Comparison of ENCODE assay signal across 22 cellular contexts in the genomic region with DNA sequence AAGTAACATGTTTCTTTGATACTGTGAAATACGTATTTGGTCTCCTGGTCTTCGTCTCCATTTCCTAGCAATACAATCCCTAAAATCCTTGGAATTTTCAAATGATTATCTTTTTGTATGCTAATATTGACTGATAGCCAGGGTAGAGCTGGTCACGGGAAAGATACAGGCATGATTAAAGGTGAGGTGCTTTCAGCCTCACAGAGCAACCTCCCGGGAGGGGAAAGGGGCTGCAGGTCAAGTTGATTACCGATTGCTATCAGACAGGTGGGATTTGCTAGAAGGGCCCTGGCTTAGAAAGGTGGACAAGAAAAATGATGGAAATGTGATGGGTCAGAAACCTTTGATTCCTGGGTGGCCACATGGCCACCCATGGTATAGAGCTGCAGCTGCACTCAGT. TPM values are rescaled to one million over a fixed set of nuclear protein-coding genes. Genes with fewer than 3 reads are reported as not detected.
DNase-seq lines count a peak whose midpoint lies in the region; ATAC-seq and TF ChIP-seq lines count a peak whose summit lies in the region.
"Had no signal": no experiment of that assay in that cellular context is flagged by ENCODE, and none has a peak within 500 bp of the region (broad histone marks: within the 10 kb centered on the region; RNA-seq: fewer than 3 reads in every experiment).

No MANE protein-coding gene starts in this region.

- ATAC-seq in GM23338 (peak; percentile 32), HG02885 (IDR thresholded peaks at IDR 0.05; ENCODE audit: poor library complexity, unreplicated experiment) (no peak), HG03354 (IDR thresholded peaks at IDR 0.05; ENCODE audit: poor library complexity, severe bottlenecking, unreplicated experiment) (no peak)
- no peak for ATAC-seq in effector memory CD8-positive, alpha-beta T cell (replicated peaks)
- ATAC-seq in naive thymus-derived CD8-positive, alpha-beta T cell: peak; percentile 1 to 12
- ATAC-seq: Panc1, Right ventricle myocardium inferior had no signal

- intact Hi-C loops in PC-9 (cut with micrococcal nuclease; ENCODE audit: unreplicated experiment): loop anchor here (10.0 kb wide), 2 partner anchors 703 to 1173 kb away; no protein-coding TSS in a partner anchor

- H3K4me3 Mint-ChIP-seq in GM23338: no peak overlapping the region
- peak overlapping the region; percentile 22 to 62 for H3K4me3 Mint-ChIP-seq in effector memory CD8-positive, alpha-beta T cell
- H3K4me3 Mint-ChIP-seq in naive thymus-derived CD8-positive, alpha-beta T cell: peak overlapping the region in 6 of 10 donors; percentile 1 to 70 (median 20)

- CTCF ChIA-PET in PC-9 (lab: Charles Lee): interaction anchor here (1.1 kb wide), 1 partner anchor 549 kb away, joined by 5 read pairs; no protein-coding TSS in a partner anchor
- CTCF ChIA-PET in RWPE1 (lab: Yijun Ruan, JAX): interaction anchor here (0.8 kb wide), 1 partner anchor 549 kb away, joined by 3 read pairs; no protein-coding TSS in a partner anchor

- no peak overlapping the region for H3K27ac Mint-ChIP-seq in GM23338
- H3K27ac Mint-ChIP-seq in effector memory CD8-positive, alpha-beta T cell: peak overlapping the region; percentile 91 to 97
- H3K27ac Mint-ChIP-seq in naive thymus-derived CD8-positive, alpha-beta T cell: peak overlapping the region in 7 of 10 donors; percentile 4 to 87 (median 53)

- H3K4me3 ChIP-seq in GM23338 (no peak overlapping the region), SK-N-MC (no peak overlapping the region), PC-9 (no peak overlapping the region)
- H3K4me3 ChIP-seq: HAP-1, MG63 had no signal

- H3K27ac ChIP-seq in GM23338 (ENCODE audit: low read depth): no peak overlapping the region
- peak overlapping the region; percentile 92 for H3K27ac ChIP-seq in SK-N-MC
- H3K27ac ChIP-seq in PC-9: no peak overlapping the region
- no peak overlapping the region for H3K27ac ChIP-seq in RWPE1
- H3K27ac ChIP-seq: C4-2B had no signal

- peaks cover 24% of the 10 kb centered on the region for H3K36me3 Mint-ChIP-seq in GM23338 (ENCODE audit: low read depth)
- peaks cover 100% of the 10 kb centered on the region for H3K36me3 Mint-ChIP-seq in effector memory CD8-positive, alpha-beta T cell (ENCODE audit: insufficient read depth)
- H3K36me3 Mint-ChIP-seq in naive thymus-derived CD8-positive, alpha-beta T cell: peaks cover 0 to 51% (median 27%) of the 10 kb centered on the region in 3 donors

- H3K4me1 Mint-ChIP-seq in GM23338: peaks cover 14% of the 10 kb centered on the region; the same call in 2 of the 3 replicates
- peaks cover 11 to 16% of the 10 kb centered on the region in 2 donors for H3K4me1 Mint-ChIP-seq in effector memory CD8-positive, alpha-beta T cell (ENCODE audit: low read depth in 2 of 2)
- peaks cover 5 to 38% (median 23%) of the 10 kb centered on the region in 4 donors for H3K4me1 Mint-ChIP-seq in naive thymus-derived CD8-positive, alpha-beta T cell

- no peaks in the 10 kb centered on the region; the same call in 2 of the 3 replicates for H3K9me3 Mint-ChIP-seq in GM23338
- no peaks in the 10 kb centered on the region for H3K9me3 Mint-ChIP-seq in effector memory CD8-positive, alpha-beta T cell
- no peaks in the 10 kb centered on the region for H3K9me3 Mint-ChIP-seq in naive thymus-derived CD8-positive, alpha-beta T cell

- no peaks in the 10 kb centered on the region for H3K27me3 ChIP-seq in GM23338 (ENCODE audit: insufficient read depth)
- no peaks in the 10 kb centered on the region for H3K27me3 ChIP-seq in PC-9 (ENCODE audit: insufficient read depth, low read depth)
- H3K27me3 ChIP-seq: MG63 had no signal

- no peaks in the 10 kb centered on the region for H3K79me2 ChIP-seq in GM23338 (replicated peaks; ENCODE audit: insufficient read depth)
- no peaks in the 10 kb centered on the region for H3K79me2 ChIP-seq in PC-9 (ENCODE audit: low read depth)

- H3F3A ChIP-seq in GM23338 (replicated peaks; ENCODE audit: low read depth) (no peaks in the 10 kb centered on the region), PC-9 (ENCODE audit: insufficient read depth, low read depth) (peaks cover 12% of the 10 kb centered on the region; the same call in 1 of the 2 replicates)

- H3K4me1 ChIP-seq in GM23338 (ENCODE audit: insufficient read depth) (no peaks in the 10 kb centered on the region; the same call in none of the 2 replicates), PC-9 (replicated peaks; ENCODE audit: insufficient read depth) (peaks cover 21% of the 10 kb centered on the region)
- H3K4me1 ChIP-seq: HAP-1 had no signal

- BruUV-seq in PC-9 (replicated peaks; lab: Mats Ljungman, UMichigan): no TSS peak

- DNase-seq in GM23338 (ENCODE audit: low spot score) (no peak), SK-N-MC (ENCODE audit: low read depth, low spot score) (no peak), PC-9 (no peak), RWPE1 (ENCODE audit: low spot score) (no peak)
- DNase-seq in effector memory CD8-positive, alpha-beta T cell: no peak
- peak in 4 of 10 donors; percentile 24 to 33 (median 33) for DNase-seq in naive thymus-derived CD8-positive, alpha-beta T cell
- DNase-seq: ACHN, COR-L47, IMR-90, Kasumi-1, MG63, NCI-H1048, NCI-H1436 treated with DMSO at 0.1 percent for 48 hours, NCI-H2029, NCI-H2171, NCI-H526 had no signal

- H3K9me2 ChIP-seq in GM23338 (ENCODE audit: insufficient read depth) (no peaks in the 10 kb centered on the region), PC-9 (ENCODE audit: insufficient read depth) (no peaks in the 10 kb centered on the region)

- H3K4me2 ChIP-seq in GM23338 (no peak overlapping the region), PC-9 (no peak overlapping the region)

- H4K20me1 ChIP-seq in GM23338 (replicated peaks; ENCODE audit: insufficient read depth) (no peaks in the 10 kb centered on the region), PC-9 (ENCODE audit: insufficient read depth) (0 out of 2 replicates have a peak, but pooled peaks cover 5% of the 10 kb centered on the region)

- H3K36me3 ChIP-seq in GM23338 (ENCODE audit: insufficient read depth): peaks cover 4% of the 10 kb centered on the region; the same call in 1 of the 2 replicates
- H3K36me3 ChIP-seq in SK-N-MC (ENCODE audit: insufficient read depth, low read length): peaks cover 58% of the 10 kb centered on the region
- peaks cover 9% of the 10 kb centered on the region; the same call in 1 of the 2 replicates for H3K36me3 ChIP-seq in PC-9 (ENCODE audit: low read depth)
- H3K36me3 ChIP-seq: HAP-1 had no signal

- TF ChIP-seq CTCF in GM23338 (conservative IDR thresholded peaks at IDR 0.05; ENCODE audit: low read depth in 2 of 2) (no peak), PC-9 (conservative IDR thresholded peaks at IDR 0.05) (no peak), RWPE1 (conservative IDR thresholded peaks at IDR 0.05; ENCODE audit: low read depth) (no peak)

- POLR2A ChIA-PET in naive thymus-derived CD8-positive, alpha-beta T cell (lab: Charles Lee): interaction anchor here (0.6 to 0.8 kb wide), 2 partner anchors 71 to 549 kb away, joined by 3 read pairs; no protein-coding TSS in a partner anchor
- POLR2A ChIA-PET in PC-9 (lab: Charles Lee; ENCODE audit: unreplicated experiment): interaction anchor here (0.5 to 0.8 kb wide), 3 partner anchors 13 to 703 kb away, joined by 3 to 10 read pairs (median 4); no protein-coding TSS in a partner anchor
- POLR2A ChIA-PET in RWPE1 (lab: Yijun Ruan, JAX; ENCODE audit: low non-redundant PET): no interaction called here

- peaks cover 3% of the 10 kb centered on the region for H3K27me3 Mint-ChIP-seq in GM23338 (ENCODE audit: insufficient read depth, low read depth, poor library complexity)
- no peaks in the 10 kb centered on the region for H3K27me3 Mint-ChIP-seq in effector memory CD8-positive, alpha-beta T cell
- no peaks in the 10 kb centered on the region for H3K27me3 Mint-ChIP-seq in naive thymus-derived CD8-positive, alpha-beta T cell

- H2AFZ ChIP-seq in GM23338 (no peak overlapping the region), PC-9 (no peak overlapping the region)

- H3K9me3 ChIP-seq in SK-N-MC (ENCODE audit: low read depth, low read length): no peaks in the 10 kb centered on the region
- H3K9me3 ChIP-seq in PC-9 (ENCODE audit: insufficient read depth, low read depth): no peaks in the 10 kb centered on the region
- H3K9me3 ChIP-seq: HAP-1, MG63 had no signal

- no peak overlapping the region for H3K9ac ChIP-seq in SK-N-MC (ENCODE audit: insufficient read length)

TF ChIP-seq in GM23338, 12 proteins besides CTCF, POLR2A, EP300 and RAD21 (continues in another document):
- no peak for TF ChIP-seq EZH2 (IDR thresholded peaks at IDR 0.05; ENCODE audit: low read depth, unreplicated experiment)
- TF ChIP-seq, protein P1, sequence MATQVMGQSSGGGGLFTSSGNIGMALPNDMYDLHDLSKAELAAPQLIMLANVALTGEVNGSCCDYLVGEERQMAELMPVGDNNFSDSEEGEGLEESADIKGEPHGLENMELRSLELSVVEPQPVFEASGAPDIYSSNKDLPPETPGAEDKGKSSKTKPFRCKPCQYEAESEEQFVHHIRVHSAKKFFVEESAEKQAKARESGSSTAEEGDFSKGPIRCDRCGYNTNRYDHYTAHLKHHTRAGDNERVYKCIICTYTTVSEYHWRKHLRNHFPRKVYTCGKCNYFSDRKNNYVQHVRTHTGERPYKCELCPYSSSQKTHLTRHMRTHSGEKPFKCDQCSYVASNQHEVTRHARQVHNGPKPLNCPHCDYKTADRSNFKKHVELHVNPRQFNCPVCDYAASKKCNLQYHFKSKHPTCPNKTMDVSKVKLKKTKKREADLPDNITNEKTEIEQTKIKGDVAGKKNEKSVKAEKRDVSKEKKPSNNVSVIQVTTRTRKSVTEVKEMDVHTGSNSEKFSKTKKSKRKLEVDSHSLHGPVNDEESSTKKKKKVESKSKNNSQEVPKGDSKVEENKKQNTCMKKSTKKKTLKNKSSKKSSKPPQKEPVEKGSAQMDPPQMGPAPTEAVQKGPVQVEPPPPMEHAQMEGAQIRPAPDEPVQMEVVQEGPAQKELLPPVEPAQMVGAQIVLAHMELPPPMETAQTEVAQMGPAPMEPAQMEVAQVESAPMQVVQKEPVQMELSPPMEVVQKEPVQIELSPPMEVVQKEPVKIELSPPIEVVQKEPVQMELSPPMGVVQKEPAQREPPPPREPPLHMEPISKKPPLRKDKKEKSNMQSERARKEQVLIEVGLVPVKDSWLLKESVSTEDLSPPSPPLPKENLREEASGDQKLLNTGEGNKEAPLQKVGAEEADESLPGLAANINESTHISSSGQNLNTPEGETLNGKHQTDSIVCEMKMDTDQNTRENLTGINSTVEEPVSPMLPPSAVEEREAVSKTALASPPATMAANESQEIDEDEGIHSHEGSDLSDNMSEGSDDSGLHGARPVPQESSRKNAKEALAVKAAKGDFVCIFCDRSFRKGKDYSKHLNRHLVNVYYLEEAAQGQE (IDR thresholded peaks at IDR 0.05; ENCODE audit: unreplicated experiment): no peak

RNA-seq across cellular contexts. Expression of a gene that starts 15.1 kb away (rescaled TPM):
- 26.6 and 31.1 TPM in 2 replicates for total RNA-seq in GM23338 (2014; rRNA removed; shearing (Covaris generic))
- 20.7 and 24.9 TPM in 2 replicates for polyA plus RNA-seq in GM23338 (2016; fragmentation: Nextera tagmentation; extraction: Ambion mirVana)
- 100 to 1,000 TPM in 1 of 2 experiments, 10 to 100 TPM in 1; 99.8 to 106 TPM for total RNA-seq in naive thymus-derived CD8-positive, alpha-beta T cell
- 100 to 1,000 TPM in 2 of 3 donors, 10 to 100 TPM in 1; 88.3 to 155 (median 103) TPM for polyA plus RNA-seq in naive thymus-derived CD8-positive, alpha-beta T cell
- total RNA-seq in PC-9 (2021): 56.9 and 67.5 TPM in 2 replicates

Comparison
In these comparisons a context has a peak if more than half of its experiments do, and no peak if none do; other contexts are left out.
1. ATAC-seq: peak in GM23338 (single experiment) and naive thymus-derived CD8-positive, alpha-beta T cell (2 of 2); none in effector memory CD8-positive, alpha-beta T cell (single experiment), HG02885 (single experiment) and HG03354 (single experiment).